ENCODE assay signal across 2 cellular contexts in the genomic region with DNA sequence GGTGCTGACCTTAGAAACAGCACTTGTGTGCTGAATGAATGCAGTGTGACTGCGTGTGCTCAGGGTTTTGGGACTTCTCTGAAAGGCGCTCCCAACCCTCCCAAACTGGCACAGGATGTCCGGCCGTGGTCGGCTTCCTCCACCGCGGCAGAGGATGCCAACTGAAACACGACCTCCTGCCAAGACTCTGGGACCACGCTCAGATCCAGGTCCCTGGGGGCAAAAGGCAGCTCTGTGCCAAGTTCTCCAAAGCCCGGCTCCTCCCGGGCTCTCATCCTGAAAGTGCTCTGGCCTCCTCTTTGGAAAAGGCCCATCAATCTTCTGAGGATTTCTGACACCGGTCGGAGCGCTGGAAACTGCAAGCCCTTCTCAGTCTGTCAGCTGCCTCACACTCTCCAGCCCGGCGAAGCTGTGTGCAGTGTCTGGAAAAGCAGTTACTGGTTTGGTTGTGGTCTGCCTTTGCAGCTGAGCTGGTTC.
TF ChIP-seq lines count a peak whose summit lies in the region.

No MANE protein-coding gene starts in this region.

TF ChIP-seq in GM23338, 12 proteins besides CTCF, POLR2A, EP300 and RAD21 (continues in another document):
- TF ChIP-seq, protein P1, sequence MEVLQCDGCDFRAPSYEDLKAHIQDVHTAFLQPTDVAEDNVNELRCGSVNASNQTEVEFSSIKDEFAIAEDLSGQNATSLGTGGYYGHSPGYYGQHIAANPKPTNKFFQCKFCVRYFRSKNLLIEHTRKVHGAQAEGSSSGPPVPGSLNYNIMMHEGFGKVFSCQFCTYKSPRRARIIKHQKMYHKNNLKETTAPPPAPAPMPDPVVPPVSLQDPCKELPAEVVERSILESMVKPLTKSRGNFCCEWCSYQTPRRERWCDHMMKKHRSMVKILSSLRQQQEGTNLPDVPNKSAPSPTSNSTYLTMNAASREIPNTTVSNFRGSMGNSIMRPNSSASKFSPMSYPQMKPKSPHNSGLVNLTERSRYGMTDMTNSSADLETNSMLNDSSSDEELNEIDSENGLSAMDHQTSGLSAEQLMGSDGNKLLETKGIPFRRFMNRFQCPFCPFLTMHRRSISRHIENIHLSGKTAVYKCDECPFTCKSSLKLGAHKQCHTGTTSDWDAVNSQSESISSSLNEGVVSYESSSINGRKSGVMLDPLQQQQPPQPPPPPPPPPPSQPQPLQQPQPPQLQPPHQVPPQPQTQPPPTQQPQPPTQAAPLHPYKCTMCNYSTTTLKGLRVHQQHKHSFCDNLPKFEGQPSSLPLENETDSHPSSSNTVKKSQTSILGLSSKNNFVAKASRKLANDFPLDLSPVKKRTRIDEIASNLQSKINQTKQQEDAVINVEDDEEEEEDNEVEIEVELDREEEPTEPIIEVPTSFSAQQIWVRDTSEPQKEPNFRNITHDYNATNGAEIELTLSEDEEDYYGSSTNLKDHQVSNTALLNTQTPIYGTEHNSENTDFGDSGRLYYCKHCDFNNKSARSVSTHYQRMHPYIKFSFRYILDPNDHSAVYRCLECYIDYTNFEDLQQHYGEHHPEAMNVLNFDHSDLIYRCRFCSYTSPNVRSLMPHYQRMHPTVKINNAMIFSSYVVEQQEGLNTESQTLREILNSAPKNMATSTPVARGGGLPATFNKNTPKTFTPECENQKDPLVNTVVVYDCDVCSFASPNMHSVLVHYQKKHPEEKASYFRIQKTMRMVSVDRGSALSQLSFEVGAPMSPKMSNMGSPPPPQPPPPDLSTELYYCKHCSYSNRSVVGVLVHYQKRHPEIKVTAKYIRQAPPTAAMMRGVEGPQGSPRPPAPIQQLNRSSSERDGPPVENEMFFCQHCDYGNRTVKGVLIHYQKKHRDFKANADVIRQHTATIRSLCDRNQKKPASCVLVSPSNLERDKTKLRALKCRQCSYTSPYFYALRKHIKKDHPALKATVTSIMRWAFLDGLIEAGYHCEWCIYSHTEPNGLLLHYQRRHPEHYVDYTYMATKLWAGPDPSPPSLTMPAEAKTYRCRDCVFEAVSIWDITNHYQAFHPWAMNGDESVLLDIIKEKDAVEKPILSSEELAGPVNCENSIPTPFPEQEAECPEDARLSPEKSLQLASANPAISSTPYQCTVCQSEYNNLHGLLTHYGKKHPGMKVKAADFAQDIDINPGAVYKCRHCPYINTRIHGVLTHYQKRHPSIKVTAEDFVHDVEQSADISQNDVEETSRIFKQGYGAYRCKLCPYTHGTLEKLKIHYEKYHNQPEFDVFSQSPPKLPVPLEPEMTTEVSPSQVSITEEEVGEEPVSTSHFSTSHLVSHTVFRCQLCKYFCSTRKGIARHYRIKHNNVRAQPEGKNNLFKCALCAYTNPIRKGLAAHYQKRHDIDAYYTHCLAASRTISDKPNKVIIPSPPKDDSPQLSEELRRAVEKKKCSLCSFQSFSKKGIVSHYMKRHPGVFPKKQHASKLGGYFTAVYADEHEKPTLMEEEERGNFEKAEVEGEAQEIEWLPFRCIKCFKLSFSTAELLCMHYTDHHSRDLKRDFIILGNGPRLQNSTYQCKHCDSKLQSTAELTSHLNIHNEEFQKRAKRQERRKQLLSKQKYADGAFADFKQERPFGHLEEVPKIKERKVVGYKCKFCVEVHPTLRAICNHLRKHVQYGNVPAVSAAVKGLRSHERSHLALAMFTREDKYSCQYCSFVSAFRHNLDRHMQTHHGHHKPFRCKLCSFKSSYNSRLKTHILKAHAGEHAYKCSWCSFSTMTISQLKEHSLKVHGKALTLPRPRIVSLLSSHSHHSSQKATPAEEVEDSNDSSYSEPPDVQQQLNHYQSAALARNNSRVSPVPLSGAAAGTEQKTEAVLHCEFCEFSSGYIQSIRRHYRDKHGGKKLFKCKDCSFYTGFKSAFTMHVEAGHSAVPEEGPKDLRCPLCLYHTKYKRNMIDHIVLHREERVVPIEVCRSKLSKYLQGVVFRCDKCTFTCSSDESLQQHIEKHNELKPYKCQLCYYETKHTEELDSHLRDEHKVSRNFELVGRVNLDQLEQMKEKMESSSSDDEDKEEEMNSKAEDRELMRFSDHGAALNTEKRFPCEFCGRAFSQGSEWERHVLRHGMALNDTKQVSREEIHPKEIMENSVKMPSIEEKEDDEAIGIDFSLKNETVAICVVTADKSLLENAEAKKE (CRISPR knock-in tag; IDR thresholded peaks at IDR 0.05), result no peak
- TF ChIP-seq CREB1 (CRISPR knock-in tag; IDR thresholded peaks at IDR 0.05; ENCODE audit: low read depth) (no peak), POLR2AphosphoS5 (IDR thresholded peaks at IDR 0.05; ENCODE audit: low read depth) (no peak), EZH2 (IDR thresholded peaks at IDR 0.05; ENCODE audit: low read depth, unreplicated experiment) (no peak), NANOG (IDR thresholded peaks at IDR 0.05; ENCODE audit: borderline replicate concordance) (no peak), ZNF114 (CRISPR knock-in tag; IDR thresholded peaks at IDR 0.05) (no peak), ZNF331 (CRISPR knock-in tag; IDR thresholded peaks at IDR 0.05; ENCODE audit: low read depth) (no peak), STAT1 (IDR thresholded peaks at IDR 0.05; ENCODE audit: unreplicated experiment) (no peak)
- TF ChIP-seq, protein P2, sequence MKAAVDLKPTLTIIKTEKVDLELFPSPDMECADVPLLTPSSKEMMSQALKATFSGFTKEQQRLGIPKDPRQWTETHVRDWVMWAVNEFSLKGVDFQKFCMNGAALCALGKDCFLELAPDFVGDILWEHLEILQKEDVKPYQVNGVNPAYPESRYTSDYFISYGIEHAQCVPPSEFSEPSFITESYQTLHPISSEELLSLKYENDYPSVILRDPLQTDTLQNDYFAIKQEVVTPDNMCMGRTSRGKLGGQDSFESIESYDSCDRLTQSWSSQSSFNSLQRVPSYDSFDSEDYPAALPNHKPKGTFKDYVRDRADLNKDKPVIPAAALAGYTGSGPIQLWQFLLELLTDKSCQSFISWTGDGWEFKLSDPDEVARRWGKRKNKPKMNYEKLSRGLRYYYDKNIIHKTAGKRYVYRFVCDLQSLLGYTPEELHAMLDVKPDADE (IDR thresholded peaks at IDR 0.05), result no peak
- TF ChIP-seq, protein P3, sequence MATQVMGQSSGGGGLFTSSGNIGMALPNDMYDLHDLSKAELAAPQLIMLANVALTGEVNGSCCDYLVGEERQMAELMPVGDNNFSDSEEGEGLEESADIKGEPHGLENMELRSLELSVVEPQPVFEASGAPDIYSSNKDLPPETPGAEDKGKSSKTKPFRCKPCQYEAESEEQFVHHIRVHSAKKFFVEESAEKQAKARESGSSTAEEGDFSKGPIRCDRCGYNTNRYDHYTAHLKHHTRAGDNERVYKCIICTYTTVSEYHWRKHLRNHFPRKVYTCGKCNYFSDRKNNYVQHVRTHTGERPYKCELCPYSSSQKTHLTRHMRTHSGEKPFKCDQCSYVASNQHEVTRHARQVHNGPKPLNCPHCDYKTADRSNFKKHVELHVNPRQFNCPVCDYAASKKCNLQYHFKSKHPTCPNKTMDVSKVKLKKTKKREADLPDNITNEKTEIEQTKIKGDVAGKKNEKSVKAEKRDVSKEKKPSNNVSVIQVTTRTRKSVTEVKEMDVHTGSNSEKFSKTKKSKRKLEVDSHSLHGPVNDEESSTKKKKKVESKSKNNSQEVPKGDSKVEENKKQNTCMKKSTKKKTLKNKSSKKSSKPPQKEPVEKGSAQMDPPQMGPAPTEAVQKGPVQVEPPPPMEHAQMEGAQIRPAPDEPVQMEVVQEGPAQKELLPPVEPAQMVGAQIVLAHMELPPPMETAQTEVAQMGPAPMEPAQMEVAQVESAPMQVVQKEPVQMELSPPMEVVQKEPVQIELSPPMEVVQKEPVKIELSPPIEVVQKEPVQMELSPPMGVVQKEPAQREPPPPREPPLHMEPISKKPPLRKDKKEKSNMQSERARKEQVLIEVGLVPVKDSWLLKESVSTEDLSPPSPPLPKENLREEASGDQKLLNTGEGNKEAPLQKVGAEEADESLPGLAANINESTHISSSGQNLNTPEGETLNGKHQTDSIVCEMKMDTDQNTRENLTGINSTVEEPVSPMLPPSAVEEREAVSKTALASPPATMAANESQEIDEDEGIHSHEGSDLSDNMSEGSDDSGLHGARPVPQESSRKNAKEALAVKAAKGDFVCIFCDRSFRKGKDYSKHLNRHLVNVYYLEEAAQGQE (IDR thresholded peaks at IDR 0.05; ENCODE audit: unreplicated experiment), result no peak

TF ChIP-seq in HepG2, 621 proteins besides CTCF, POLR2A, EP300 and RAD21:
- no peak for TF ChIP-seq HNF4A (CRISPR knock-in tag; IDR thresholded peaks at IDR 0.05)
- TF ChIP-seq, protein P4, sequence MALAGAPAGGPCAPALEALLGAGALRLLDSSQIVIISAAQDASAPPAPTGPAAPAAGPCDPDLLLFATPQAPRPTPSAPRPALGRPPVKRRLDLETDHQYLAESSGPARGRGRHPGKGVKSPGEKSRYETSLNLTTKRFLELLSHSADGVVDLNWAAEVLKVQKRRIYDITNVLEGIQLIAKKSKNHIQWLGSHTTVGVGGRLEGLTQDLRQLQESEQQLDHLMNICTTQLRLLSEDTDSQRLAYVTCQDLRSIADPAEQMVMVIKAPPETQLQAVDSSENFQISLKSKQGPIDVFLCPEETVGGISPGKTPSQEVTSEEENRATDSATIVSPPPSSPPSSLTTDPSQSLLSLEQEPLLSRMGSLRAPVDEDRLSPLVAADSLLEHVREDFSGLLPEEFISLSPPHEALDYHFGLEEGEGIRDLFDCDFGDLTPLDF (CRISPR knock-in tag; IDR thresholded peaks at IDR 0.05), result no peak
- TF ChIP-seq, protein P5, sequence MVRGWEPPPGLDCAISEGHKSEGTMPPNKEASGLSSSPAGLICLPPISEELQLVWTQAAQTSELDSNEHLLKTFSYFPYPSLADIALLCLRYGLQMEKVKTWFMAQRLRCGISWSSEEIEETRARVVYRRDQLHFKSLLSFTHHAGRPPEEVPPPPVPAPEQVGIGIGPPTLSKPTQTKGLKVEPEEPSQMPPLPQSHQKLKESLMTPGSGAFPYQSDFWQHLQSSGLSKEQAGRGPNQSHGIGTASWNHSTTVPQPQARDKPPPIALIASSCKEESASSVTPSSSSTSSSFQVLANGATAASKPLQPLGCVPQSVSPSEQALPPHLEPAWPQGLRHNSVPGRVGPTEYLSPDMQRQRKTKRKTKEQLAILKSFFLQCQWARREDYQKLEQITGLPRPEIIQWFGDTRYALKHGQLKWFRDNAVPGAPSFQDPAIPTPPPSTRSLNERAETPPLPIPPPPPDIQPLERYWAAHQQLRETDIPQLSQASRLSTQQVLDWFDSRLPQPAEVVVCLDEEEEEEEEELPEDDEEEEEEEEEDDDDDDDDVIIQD (CRISPR knock-in tag; IDR thresholded peaks at IDR 0.05; ENCODE audit: low read depth), result no peak
- no peak for TF ChIP-seq DNMT3B (CRISPR knock-in tag; conservative IDR thresholded peaks at IDR 0.05)
- TF ChIP-seq HMG20B (CRISPR knock-in tag; conservative IDR thresholded peaks at IDR 0.05), result no peak
- TF ChIP-seq, protein P6, sequence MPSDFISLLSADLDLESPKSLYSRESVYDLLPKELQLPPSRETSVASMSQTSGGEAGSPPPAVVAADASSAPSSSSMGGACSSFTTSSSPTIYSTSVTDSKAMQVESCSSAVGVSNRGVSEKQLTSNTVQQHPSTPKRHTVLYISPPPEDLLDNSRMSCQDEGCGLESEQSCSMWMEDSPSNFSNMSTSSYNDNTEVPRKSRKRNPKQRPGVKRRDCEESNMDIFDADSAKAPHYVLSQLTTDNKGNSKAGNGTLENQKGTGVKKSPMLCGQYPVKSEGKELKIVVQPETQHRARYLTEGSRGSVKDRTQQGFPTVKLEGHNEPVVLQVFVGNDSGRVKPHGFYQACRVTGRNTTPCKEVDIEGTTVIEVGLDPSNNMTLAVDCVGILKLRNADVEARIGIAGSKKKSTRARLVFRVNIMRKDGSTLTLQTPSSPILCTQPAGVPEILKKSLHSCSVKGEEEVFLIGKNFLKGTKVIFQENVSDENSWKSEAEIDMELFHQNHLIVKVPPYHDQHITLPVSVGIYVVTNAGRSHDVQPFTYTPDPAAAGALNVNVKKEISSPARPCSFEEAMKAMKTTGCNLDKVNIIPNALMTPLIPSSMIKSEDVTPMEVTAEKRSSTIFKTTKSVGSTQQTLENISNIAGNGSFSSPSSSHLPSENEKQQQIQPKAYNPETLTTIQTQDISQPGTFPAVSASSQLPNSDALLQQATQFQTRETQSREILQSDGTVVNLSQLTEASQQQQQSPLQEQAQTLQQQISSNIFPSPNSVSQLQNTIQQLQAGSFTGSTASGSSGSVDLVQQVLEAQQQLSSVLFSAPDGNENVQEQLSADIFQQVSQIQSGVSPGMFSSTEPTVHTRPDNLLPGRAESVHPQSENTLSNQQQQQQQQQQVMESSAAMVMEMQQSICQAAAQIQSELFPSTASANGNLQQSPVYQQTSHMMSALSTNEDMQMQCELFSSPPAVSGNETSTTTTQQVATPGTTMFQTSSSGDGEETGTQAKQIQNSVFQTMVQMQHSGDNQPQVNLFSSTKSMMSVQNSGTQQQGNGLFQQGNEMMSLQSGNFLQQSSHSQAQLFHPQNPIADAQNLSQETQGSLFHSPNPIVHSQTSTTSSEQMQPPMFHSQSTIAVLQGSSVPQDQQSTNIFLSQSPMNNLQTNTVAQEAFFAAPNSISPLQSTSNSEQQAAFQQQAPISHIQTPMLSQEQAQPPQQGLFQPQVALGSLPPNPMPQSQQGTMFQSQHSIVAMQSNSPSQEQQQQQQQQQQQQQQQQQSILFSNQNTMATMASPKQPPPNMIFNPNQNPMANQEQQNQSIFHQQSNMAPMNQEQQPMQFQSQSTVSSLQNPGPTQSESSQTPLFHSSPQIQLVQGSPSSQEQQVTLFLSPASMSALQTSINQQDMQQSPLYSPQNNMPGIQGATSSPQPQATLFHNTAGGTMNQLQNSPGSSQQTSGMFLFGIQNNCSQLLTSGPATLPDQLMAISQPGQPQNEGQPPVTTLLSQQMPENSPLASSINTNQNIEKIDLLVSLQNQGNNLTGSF (CRISPR knock-in tag; IDR thresholded peaks at IDR 0.05), result no peak
